In the genomic region with DNA sequence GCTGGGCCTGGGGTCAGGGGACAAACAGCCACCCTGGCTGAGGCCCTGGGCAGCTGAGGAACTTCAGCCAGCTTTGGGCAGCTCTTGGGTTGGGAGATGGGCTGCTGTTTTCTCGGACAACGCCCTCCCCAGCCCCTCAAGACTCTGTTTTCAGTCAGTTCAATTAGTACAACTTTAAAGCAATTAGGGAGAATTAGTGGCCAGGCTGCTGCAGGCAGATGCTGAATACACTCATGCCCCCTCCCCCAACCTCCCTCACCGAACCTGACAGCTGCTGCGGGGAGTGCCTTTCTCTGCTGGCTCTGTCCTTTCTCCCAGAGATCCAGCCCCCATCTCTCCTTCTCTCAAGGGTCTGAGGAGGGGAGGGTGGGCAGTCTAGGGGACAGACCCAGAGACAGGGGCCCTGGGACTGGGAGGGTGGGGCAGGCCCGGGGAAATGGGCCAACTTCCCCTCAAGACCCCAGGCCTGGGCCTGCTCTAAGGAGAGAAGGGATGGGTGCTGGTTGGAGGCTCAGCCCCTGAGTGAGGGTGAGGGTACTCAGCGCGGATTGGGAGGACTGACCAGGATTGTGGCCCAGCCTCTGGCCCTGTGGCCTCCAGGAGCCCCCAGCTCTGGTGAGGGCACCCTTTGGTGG, we compare ENCODE assay signal across 22 cellular contexts. TPM values are rescaled to one million over a fixed set of nuclear protein-coding genes. Genes with fewer than 3 reads are reported as not detected.
DNase-seq lines count a peak whose midpoint lies in the region; ATAC-seq, FAIRE-seq and TF ChIP-seq lines count a peak whose summit lies in the region.
"Had no signal": no experiment of that assay in that cellular context is flagged by ENCODE, and none has a peak within 500 bp of the region (broad histone marks: within the 10 kb centered on the region; RNA-seq: fewer than 3 reads in every experiment).

No MANE protein-coding gene starts in this region.

- no peak for TF ChIP-seq RAD21 in neural cell (conservative IDR thresholded peaks at IDR 0.05)

- no peak overlapping the region for H2AFZ ChIP-seq in neural cell (ENCODE audit: low read depth, low read length)

- ATAC-seq in HG03135 (IDR thresholded peaks at IDR 0.05; ENCODE audit: unreplicated experiment): no peak
- ATAC-seq in HG03520 (IDR thresholded peaks at IDR 0.05; ENCODE audit: unreplicated experiment): no peak
- ATAC-seq: psoas muscle had no signal

- no peaks in the 10 kb centered on the region for H4K20me1 ChIP-seq in neural cell (ENCODE audit: insufficient read depth)

- H3F3A ChIP-seq in neural cell (ENCODE audit: insufficient read depth, low read length, poor library complexity, severe bottlenecking): no peaks in the 10 kb centered on the region

- H3K27me3 ChIP-seq in neural cell (ENCODE audit: insufficient read depth, low read depth, low read length): no peaks in the 10 kb centered on the region
- H3K27me3 ChIP-seq: ascending aorta; BLaER1 treated with 17β-estradiol and CSF1 and Interleukin-3, amounts not matched to agents 10 nM and 100 nM; testis had no signal

- H3K4me3 ChIP-seq in neural cell (ENCODE audit: low read length): no peak overlapping the region
- H3K4me3 ChIP-seq: ascending aorta; BLaER1 treated with 17β-estradiol and CSF1 and Interleukin-3, amounts not matched to agents 10 nM and 100 nM; psoas muscle; testis had no signal

- H3K9me3 ChIP-seq in neural cell (ENCODE audit: low read length): no peaks in the 10 kb centered on the region
- H3K9me3 ChIP-seq: ascending aorta, psoas muscle, testis had no signal

- FAIRE-seq in D721Med (lab: Jason Lieb, UNC): no peak

- H3K36me3 ChIP-seq in neural cell (ENCODE audit: insufficient read depth, low read length): no peaks in the 10 kb centered on the region
- H3K36me3 ChIP-seq: ascending aorta; BLaER1 treated with 17β-estradiol and CSF1 and Interleukin-3, amounts not matched to agents 10 nM and 100 nM had no signal

- DNase-seq in DMS79 treated with DMSO at 0.1 percent for 48 hours (lab: John Stamatoyannopoulos, UW) (peak; percentile 54), DMS79 (lab: John Stamatoyannopoulos, UW) (no peak), D721Med (ENCODE audit: insufficient read length, low spot score) (peak; percentile 96), NCI-H524 treated with DMSO at 0.1 percent for 48 hours (lab: John Stamatoyannopoulos, UW) (peak; percentile 77), NCI-H226 (no peak)
- DNase-seq: activated CD4-positive, alpha-beta T cell treated with anti-CD3 and anti-CD28 coated beads, Interleukin-2, amount 50 U/mL, for 48 hours; activated naive CD4-positive, alpha-beta T cell treated with anti-CD3 and anti-CD28 coated beads for 36 hours; activated T-cell treated with anti-CD3 and anti-CD28 coated beads, Interleukin-2, amount 50 U/mL, for 1 hour; DMS53; effector memory CD4-positive, alpha-beta T cell; mammary epithelial cell; naive B cell; NCI-H2029 treated with DMSO at 0.1 percent for 48 hours; psoas muscle; T-helper 1 cell; testis had no signal

- H3K9me2 ChIP-seq in neural cell (ENCODE audit: insufficient read depth, low read length): no peaks in the 10 kb centered on the region

- no peak overlapping the region for H3K27ac ChIP-seq in neural cell (ENCODE audit: low read length)
- H3K27ac ChIP-seq: 22Rv1; ascending aorta; BLaER1 treated with 17β-estradiol and CSF1 and Interleukin-3, amounts not matched to agents 10 nM and 100 nM; psoas muscle; testis had no signal

- no peaks in the 10 kb centered on the region for H3K79me2 ChIP-seq in neural cell (replicated peaks; ENCODE audit: insufficient read depth, low read length)

- peak overlapping the region; percentile 41 for H3K9ac ChIP-seq in neural cell (ENCODE audit: low read length)
- H3K9ac ChIP-seq: BLaER1 treated with 17β-estradiol and CSF1 and Interleukin-3, amounts not matched to agents 10 nM and 100 nM had no signal

- TF ChIP-seq CTCF in D721Med (IDR thresholded peaks at IDR 0.05; ENCODE audit: insufficient read depth, missing control alignments) (no peak), neural cell (IDR thresholded peaks at IDR 0.05; ENCODE audit: poor library complexity, severe bottlenecking) (no peak)

- H3K4me2 ChIP-seq in neural cell (ENCODE audit: low read length): no peak overlapping the region
- H3K4me2 ChIP-seq: BLaER1 treated with 17β-estradiol and CSF1 and Interleukin-3, amounts not matched to agents 10 nM and 100 nM had no signal

- no peak for TF ChIP-seq EP300 in neural cell (conservative IDR thresholded peaks at IDR 0.05; ENCODE audit: poor library complexity, severe bottlenecking)

TF ChIP-seq in neural cell, 6 proteins besides CTCF, POLR2A, EP300 and RAD21:
- TF ChIP-seq SMC3 (conservative IDR thresholded peaks at IDR 0.05; ENCODE audit: poor library complexity) (no peak), MXI1 (conservative IDR thresholded peaks at IDR 0.05; ENCODE audit: poor library complexity, severe bottlenecking) (no peak), POLR2AphosphoS5 (IDR thresholded peaks at IDR 0.05) (no peak), TAF1 (IDR thresholded peaks at IDR 0.05; ENCODE audit: low read depth) (no peak), EZH2 (IDR thresholded peaks at IDR 0.05; ENCODE audit: borderline replicate concordance, insufficient read depth, low read length, poor library complexity, severe bottlenecking) (no peak)
- TF ChIP-seq, protein P1, sequence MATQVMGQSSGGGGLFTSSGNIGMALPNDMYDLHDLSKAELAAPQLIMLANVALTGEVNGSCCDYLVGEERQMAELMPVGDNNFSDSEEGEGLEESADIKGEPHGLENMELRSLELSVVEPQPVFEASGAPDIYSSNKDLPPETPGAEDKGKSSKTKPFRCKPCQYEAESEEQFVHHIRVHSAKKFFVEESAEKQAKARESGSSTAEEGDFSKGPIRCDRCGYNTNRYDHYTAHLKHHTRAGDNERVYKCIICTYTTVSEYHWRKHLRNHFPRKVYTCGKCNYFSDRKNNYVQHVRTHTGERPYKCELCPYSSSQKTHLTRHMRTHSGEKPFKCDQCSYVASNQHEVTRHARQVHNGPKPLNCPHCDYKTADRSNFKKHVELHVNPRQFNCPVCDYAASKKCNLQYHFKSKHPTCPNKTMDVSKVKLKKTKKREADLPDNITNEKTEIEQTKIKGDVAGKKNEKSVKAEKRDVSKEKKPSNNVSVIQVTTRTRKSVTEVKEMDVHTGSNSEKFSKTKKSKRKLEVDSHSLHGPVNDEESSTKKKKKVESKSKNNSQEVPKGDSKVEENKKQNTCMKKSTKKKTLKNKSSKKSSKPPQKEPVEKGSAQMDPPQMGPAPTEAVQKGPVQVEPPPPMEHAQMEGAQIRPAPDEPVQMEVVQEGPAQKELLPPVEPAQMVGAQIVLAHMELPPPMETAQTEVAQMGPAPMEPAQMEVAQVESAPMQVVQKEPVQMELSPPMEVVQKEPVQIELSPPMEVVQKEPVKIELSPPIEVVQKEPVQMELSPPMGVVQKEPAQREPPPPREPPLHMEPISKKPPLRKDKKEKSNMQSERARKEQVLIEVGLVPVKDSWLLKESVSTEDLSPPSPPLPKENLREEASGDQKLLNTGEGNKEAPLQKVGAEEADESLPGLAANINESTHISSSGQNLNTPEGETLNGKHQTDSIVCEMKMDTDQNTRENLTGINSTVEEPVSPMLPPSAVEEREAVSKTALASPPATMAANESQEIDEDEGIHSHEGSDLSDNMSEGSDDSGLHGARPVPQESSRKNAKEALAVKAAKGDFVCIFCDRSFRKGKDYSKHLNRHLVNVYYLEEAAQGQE (IDR thresholded peaks at IDR 0.05; ENCODE audit: borderline replicate concordance): no peak

RNA-seq across cellular contexts. Expression of a gene that starts 17.8 kb away (rescaled TPM):
- polyA plus RNA-seq in neural cell: 35.8 and 42.4 TPM in 2 replicates
- 79.8 and 80.8 TPM in 2 replicates for polyA minus RNA-seq in neural cell

RNA-seq across cellular contexts. Expression of a gene that starts 39.1 kb away (rescaled TPM):
- polyA plus RNA-seq in neural cell: not detected in 2 replicates
- not detected in 2 replicates for polyA minus RNA-seq in neural cell
- polyA plus RNA-seq: mammary epithelial cell, psoas muscle had no signal

Comparison
In these comparisons a context has a peak if more than half of its experiments do, and no peak if none do; other contexts are left out.
1. DNase-seq: peak in DMS79 treated with DMSO at 0.1 percent for 48 hours (single experiment), D721Med (single experiment) and NCI-H524 treated with DMSO at 0.1 percent for 48 hours (single experiment); none in DMS79 (single experiment) and NCI-H226 (single experiment).